1 cellular context compared by ENCODE assay signal in genomic region chr10:61592581-61592980, GRCh38.
TF ChIP-seq lines count a peak whose summit lies in the region.

No MANE protein-coding gene starts in this region.

TF ChIP-seq in GM23338, 12 proteins besides CTCF, POLR2A, EP300 and RAD21 (continued from another document):
- no peak for TF ChIP-seq JUNB (IDR thresholded peaks at IDR 0.05; ENCODE audit: unreplicated experiment)
- TF ChIP-seq STAT1 (IDR thresholded peaks at IDR 0.05; ENCODE audit: unreplicated experiment), result no peak
- TF ChIP-seq REST (IDR thresholded peaks at IDR 0.05; ENCODE audit: unreplicated experiment), result no peak
- TF ChIP-seq EZH2 (IDR thresholded peaks at IDR 0.05; ENCODE audit: low read depth, unreplicated experiment), result no peak
